Comparison of ENCODE assay signal across 1 cellular context in genomic region chr5:67346611-67347010, GRCh38.
TF ChIP-seq lines count a peak whose summit lies in the region.

No MANE protein-coding gene starts in this region.

TF ChIP-seq in H1, 55 proteins besides CTCF, POLR2A, EP300 and RAD21 (continued from another document):
- TF ChIP-seq, protein P1, sequence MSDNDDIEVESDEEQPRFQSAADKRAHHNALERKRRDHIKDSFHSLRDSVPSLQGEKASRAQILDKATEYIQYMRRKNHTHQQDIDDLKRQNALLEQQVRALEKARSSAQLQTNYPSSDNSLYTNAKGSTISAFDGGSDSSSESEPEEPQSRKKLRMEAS (IDR thresholded peaks at IDR 0.05) = no peak
- TF ChIP-seq TEAD4 (IDR thresholded peaks at IDR 0.05; ENCODE audit: low read depth, low read length) = no peak
- no peak for TF ChIP-seq TBP (IDR thresholded peaks at IDR 0.05; ENCODE audit: low read depth, low read length)
- no peak for TF ChIP-seq GABPA (IDR thresholded peaks at IDR 0.05; ENCODE audit: borderline replicate concordance, insufficient read depth, low read length)
- TF ChIP-seq ATF3 (IDR thresholded peaks at IDR 0.05; ENCODE audit: insufficient read depth, low read depth, low read length) = no peak
- TF ChIP-seq ASH2L (IDR thresholded peaks at IDR 0.05; ENCODE audit: low read length) = no peak
- no peak for TF ChIP-seq EZH2 (IDR thresholded peaks at IDR 0.05; ENCODE audit: low read depth, low read length, severe bottlenecking)
- no peak for TF ChIP-seq SP1 (IDR thresholded peaks at IDR 0.05; ENCODE audit: low read depth, low read length)
